10 cellular contexts compared by ENCODE assay signal in genomic region chr6:41548841-41549642, GRCh38. TPM values are rescaled to one million over a fixed set of nuclear protein-coding genes. Genes with fewer than 3 reads are reported as not detected.
DNase-seq lines count a peak whose midpoint lies in the region; ATAC-seq and TF ChIP-seq lines count a peak whose summit lies in the region.
"Had no signal": no experiment of that assay in that cellular context is flagged by ENCODE, and none has a peak within 500 bp of the region (broad histone marks: within the 10 kb centered on the region; RNA-seq: fewer than 3 reads in every experiment).

No MANE protein-coding gene starts in this region.

- no peak for TF ChIP-seq CTCF in chondrocyte (IDR thresholded peaks at IDR 0.05)

- peak overlapping the region; percentile 76 for H3K4me3 Mint-ChIP-seq in stimulated activated naive CD8-positive, alpha-beta T cell treated with anti-CD3 and anti-CD28 coated beads, Interleukin-15, Interleukin-2, amounts not matched to agents 100 ng/mL and 50 ng/mL, for 24 hours
- peak overlapping the region; percentile 33 for H3K4me3 Mint-ChIP-seq in chondrocyte (ENCODE audit: unreplicated experiment)
- H3K4me3 Mint-ChIP-seq in naive thymus-derived CD8-positive, alpha-beta T cell = peak overlapping the region; percentile 61 to 87 (median 80)

- peaks cover 40% of the 10 kb centered on the region for H3K4me1 Mint-ChIP-seq in stimulated activated naive CD8-positive, alpha-beta T cell treated with anti-CD3 and anti-CD28 coated beads, Interleukin-15, Interleukin-2, amounts not matched to agents 100 ng/mL and 50 ng/mL, for 24 hours (ENCODE audit: low read depth)
- H3K4me1 Mint-ChIP-seq in chondrocyte (ENCODE audit: low read depth) = peaks cover 23% of the 10 kb centered on the region
- peaks cover 9 to 40% (median 27%) of the 10 kb centered on the region in 4 donors for H3K4me1 Mint-ChIP-seq in naive thymus-derived CD8-positive, alpha-beta T cell

- POLR2A ChIA-PET in naive thymus-derived CD8-positive, alpha-beta T cell (lab: Charles Lee) = interaction anchor here (0.7 kb wide), 1 partner anchor 16 kb away, joined by 6 read pairs; no protein-coding TSS in a partner anchor

- DNase-seq in stimulated activated naive CD8-positive, alpha-beta T cell treated with anti-CD3 and anti-CD28 coated beads, Interleukin-15, Interleukin-2, amounts not matched to agents 100 U/mL and 50 U/mL, for 24 hours = no peak
- DNase-seq in chondrocyte (ENCODE audit: low spot score) (no peak), NCI-H146 treated with DMSO at 0.1 percent for 48 hours (lab: John Stamatoyannopoulos, UW; ENCODE audit: unreplicated experiment) (no peak), NOMO-1 (lab: John Stamatoyannopoulos, UW; ENCODE audit: unreplicated experiment in 2 of 2) (no peak)
- peak in 1 of 10 donors; percentile 37 for DNase-seq in naive thymus-derived CD8-positive, alpha-beta T cell
- DNase-seq: HCEC 1CT, NCI-H1694 had no signal

- peaks cover 25% of the 10 kb centered on the region for H3K36me3 Mint-ChIP-seq in stimulated activated naive CD8-positive, alpha-beta T cell treated with anti-CD3 and anti-CD28 coated beads, Interleukin-15, Interleukin-2, amounts not matched to agents 100 ng/mL and 50 ng/mL, for 24 hours (ENCODE audit: low read depth)
- peaks cover 3% of the 10 kb centered on the region for H3K36me3 Mint-ChIP-seq in chondrocyte (ENCODE audit: low read depth)
- peaks cover 0 to 9% (median 3%) of the 10 kb centered on the region in 3 donors for H3K36me3 Mint-ChIP-seq in naive thymus-derived CD8-positive, alpha-beta T cell

- no peak overlapping the region for H3K27ac Mint-ChIP-seq in stimulated activated naive CD8-positive, alpha-beta T cell treated with anti-CD3 and anti-CD28 coated beads, Interleukin-15, Interleukin-2, amounts not matched to agents 100 ng/mL and 50 ng/mL, for 24 hours
- no peak overlapping the region for H3K27ac Mint-ChIP-seq in chondrocyte (ENCODE audit: unreplicated experiment)
- peak overlapping the region in 3 of 10 donors; percentile 6 to 62 (median 52) for H3K27ac Mint-ChIP-seq in naive thymus-derived CD8-positive, alpha-beta T cell

- H3K9me3 Mint-ChIP-seq in stimulated activated naive CD8-positive, alpha-beta T cell treated with anti-CD3 and anti-CD28 coated beads, Interleukin-15, Interleukin-2, amounts not matched to agents 100 ng/mL and 50 ng/mL, for 24 hours = no peaks in the 10 kb centered on the region
- H3K9me3 Mint-ChIP-seq in chondrocyte (ENCODE audit: low read depth) = no peaks in the 10 kb centered on the region
- no peaks in the 10 kb centered on the region for H3K9me3 Mint-ChIP-seq in naive thymus-derived CD8-positive, alpha-beta T cell

- no peak for ATAC-seq in stimulated activated naive CD8-positive, alpha-beta T cell treated with anti-CD3 and anti-CD28 coated beads, Interleukin-15, Interleukin-2, amounts not matched to agents 100 U/mL and 50 U/mL, for 24 hours
- ATAC-seq in naive thymus-derived CD8-positive, alpha-beta T cell = no peak
- ATAC-seq in HG03139 (IDR thresholded peaks at IDR 0.05; ENCODE audit: unreplicated experiment) (no peak), HG02870 (IDR thresholded peaks at IDR 0.05; ENCODE audit: unreplicated experiment) (no peak)

- H3K27me3 Mint-ChIP-seq in stimulated activated naive CD8-positive, alpha-beta T cell treated with anti-CD3 and anti-CD28 coated beads, Interleukin-15, Interleukin-2, amounts not matched to agents 100 ng/mL and 50 ng/mL, for 24 hours = peaks cover 17% of the 10 kb centered on the region
- peaks cover 1% of the 10 kb centered on the region for H3K27me3 Mint-ChIP-seq in chondrocyte (ENCODE audit: low read depth)
- H3K27me3 Mint-ChIP-seq in naive thymus-derived CD8-positive, alpha-beta T cell = peaks cover 12 to 61% (median 19%) of the 10 kb centered on the region in 5 donors

RNA-seq across cellular contexts. Expression of gene FOXP4, which starts 2.9 kb away (rescaled TPM):
- total RNA-seq in chondrocyte = 17.2 to 19.8 TPM (median 18.6 TPM) in 3 replicates
- total RNA-seq in naive thymus-derived CD8-positive, alpha-beta T cell = 1 to 10 TPM; 3.9 to 5.1 TPM
- polyA plus RNA-seq in naive thymus-derived CD8-positive, alpha-beta T cell = under 1 TPM; 0.07 to 0.19 (median 0.15) TPM
